ENCODE assay signal across 16 cellular contexts in the genomic region with DNA sequence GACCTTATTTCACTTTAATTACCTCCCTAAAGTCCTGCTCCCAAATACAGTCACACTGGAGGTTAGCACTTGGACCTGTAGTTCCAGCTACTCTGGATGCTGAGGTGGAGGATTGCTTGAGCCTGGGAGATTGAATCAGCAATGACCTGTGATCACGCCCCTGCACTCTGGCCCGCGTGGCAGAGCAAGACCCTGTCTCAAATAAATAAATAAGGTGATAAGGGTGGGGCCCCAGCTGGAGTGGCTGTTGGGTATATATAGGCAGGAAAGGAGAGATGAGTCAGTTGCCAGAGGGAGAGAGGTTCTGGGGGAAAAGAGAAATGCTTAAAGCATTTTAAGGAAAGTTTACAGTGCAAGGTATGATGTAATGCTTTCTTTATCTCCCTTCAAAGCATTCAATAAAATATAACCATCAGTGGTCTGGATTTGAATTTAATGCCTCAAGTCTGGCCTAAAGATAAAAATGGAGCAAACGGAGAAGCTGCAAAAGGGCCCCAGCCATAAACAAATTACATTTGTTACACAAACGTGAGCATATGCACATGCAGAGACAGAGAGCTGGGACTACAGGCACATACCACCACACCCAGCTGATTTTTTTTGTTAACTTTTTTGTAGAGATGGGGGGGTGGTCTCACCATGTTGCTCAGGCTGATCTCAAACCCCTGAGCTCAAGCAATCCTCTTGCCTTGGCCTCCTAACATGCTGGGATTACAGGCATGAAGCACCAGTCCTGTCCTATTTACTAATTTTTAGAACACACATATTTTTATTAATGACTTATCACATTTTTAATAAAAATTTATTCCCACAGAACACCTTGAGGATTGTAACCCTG. TPM values are rescaled to one million over a fixed set of nuclear protein-coding genes. Genes with fewer than 3 reads are reported as not detected.
A peak's percentile ranks its signal among the peaks of the same experiment; 100 is the strongest.
DNase-seq lines count a peak whose midpoint lies in the region; TF ChIP-seq lines count a peak whose summit lies in the region.
"Had no signal": no experiment of that assay in that cellular context is flagged by ENCODE, and none has a peak within 500 bp of the region (broad histone marks: within the 10 kb centered on the region; RNA-seq: fewer than 3 reads in every experiment).

No MANE protein-coding gene starts in this region.

- no peak overlapping the region for H3K4me3 Mint-ChIP-seq in activated T-cell treated with anti-CD3 and anti-CD28 coated beads, Interleukin-2, amount 50 U/mL, for 24 hours
- H3K4me3 Mint-ChIP-seq: activated CD4-positive, alpha-beta T cell treated with anti-CD3 and anti-CD28 coated beads for 36 hours; activated naive CD8-positive, alpha-beta T cell treated with anti-CD3 and anti-CD28 coated beads, Interleukin-2, amount 10 ng/mL, durations not matched to agents 7 days and 5 days; CD8-positive, alpha-beta memory T cell; central memory CD8-positive, alpha-beta T cell had no signal

- no peaks in the 10 kb centered on the region for H3K36me3 ChIP-seq in mesenchymal stem cell (ENCODE audit: control insufficient read depth in 1 of 2, insufficient read depth in 2 of 2, low read depth in 1 of 2, low read length in 2 of 2)

- peaks cover 6% of the 10 kb centered on the region for H3K4me1 Mint-ChIP-seq in activated T-cell treated with anti-CD3 and anti-CD28 coated beads, Interleukin-2, amount 50 U/mL, for 24 hours (ENCODE audit: low read depth)

- H2BK5ac ChIP-seq in mesenchymal stem cell (ENCODE audit: low read depth, low read length, poor library complexity, severe bottlenecking), result no peak overlapping the region

- H2BK15ac ChIP-seq in mesenchymal stem cell (ENCODE audit: low read depth, poor library complexity, severe bottlenecking), result no peak overlapping the region

- H3K9ac ChIP-seq in mesenchymal stem cell (ENCODE audit: low read length), result no peak overlapping the region
- H3K9ac ChIP-seq: parathyroid adenoma had no signal

- H3K36me3 Mint-ChIP-seq in activated T-cell treated with anti-CD3 and anti-CD28 coated beads, Interleukin-2, amount 50 U/mL, for 24 hours (ENCODE audit: low read depth), result no peaks in the 10 kb centered on the region
- H3K36me3 Mint-ChIP-seq: activated naive CD8-positive, alpha-beta T cell treated with anti-CD3 and anti-CD28 coated beads, Interleukin-2, amount 10 ng/mL, durations not matched to agents 7 days and 5 days had no signal

- no peak overlapping the region for H3K4me3 ChIP-seq in mesenchymal stem cell (ENCODE audit: insufficient read depth in 1 of 2, low read depth in 1 of 2, low read length in 2 of 2)

- TF ChIP-seq CTCF in 22Rv1 (IDR thresholded peaks at IDR 0.05) (no peak), VCaP (conservative IDR thresholded peaks at IDR 0.05) (no peak)

- H2AK5ac ChIP-seq in mesenchymal stem cell (ENCODE audit: low read length, severe bottlenecking), result no peak overlapping the region

- peak overlapping the region; percentile 80 for H3K27ac ChIP-seq in 22Rv1
- peak overlapping the region; percentile 71 for H3K27ac ChIP-seq in VCaP
- peak overlapping the region; percentile 23 for H3K27ac ChIP-seq in mesenchymal stem cell (ENCODE audit: low read length, poor library complexity, severe bottlenecking)
- H3K27ac ChIP-seq: parathyroid adenoma had no signal

- no peaks in the 10 kb centered on the region for H3K79me1 ChIP-seq in mesenchymal stem cell (replicated peaks; ENCODE audit: low read length, poor library complexity, severe bottlenecking)

- DNase-seq in HCEC 1CT (peak; percentile 10), mesenchymal stem cell (peak; percentile 29), retina (no peak), NCI-H2081 treated with DMSO at 0.1 percent for 48 hours (lab: John Stamatoyannopoulos, UW) (no peak), NCI-H1694 treated with DMSO at 0.1 percent for 48 hours (lab: John Stamatoyannopoulos, UW) (no peak)
- no peak for DNase-seq in activated T-cell treated with anti-CD3 and anti-CD28 coated beads, Interleukin-2, amount 50 U/mL, for 24 hours
- DNase-seq: activated CD4-positive, alpha-beta T cell treated with anti-CD3 and anti-CD28 coated beads for 36 hours; activated naive CD8-positive, alpha-beta T cell treated with anti-CD3 and anti-CD28 coated beads, Interleukin-2, amount 10 ng/mL, durations not matched to agents 7 days and 5 days; activated T-cell treated with anti-CD3 and anti-CD28 coated beads for 4 hours; CD8-positive, alpha-beta memory T cell; glutamatergic neuron; NCI-H748 treated with DMSO at 0.1 percent for 48 hours had no signal

- WGBS in mesenchymal stem cell, result 4% methylated on average over 5 of the region's 5 CpGs

- H4K91ac ChIP-seq in mesenchymal stem cell (ENCODE audit: low read length), result no peak overlapping the region

- no peak overlapping the region for H3K4ac ChIP-seq in mesenchymal stem cell (ENCODE audit: low read depth in 1 of 2, low read length in 2 of 2)

- no peaks in the 10 kb centered on the region for H3K9me3 ChIP-seq in mesenchymal stem cell (ENCODE audit: control insufficient read depth, low read length)

- H3K27me3 Mint-ChIP-seq in activated T-cell treated with anti-CD3 and anti-CD28 coated beads, Interleukin-2, amount 50 U/mL, for 24 hours, result no peaks in the 10 kb centered on the region
- H3K27me3 Mint-ChIP-seq: activated CD4-positive, alpha-beta T cell treated with anti-CD3 and anti-CD28 coated beads for 36 hours; CD8-positive, alpha-beta memory T cell; central memory CD8-positive, alpha-beta T cell had no signal

- H3K18ac ChIP-seq in mesenchymal stem cell (ENCODE audit: low read depth in 1 of 2, low read length in 2 of 2), result no peak overlapping the region

- H3K9me3 Mint-ChIP-seq in activated T-cell treated with anti-CD3 and anti-CD28 coated beads, Interleukin-2, amount 50 U/mL, for 24 hours, result no peaks in the 10 kb centered on the region
- H3K9me3 Mint-ChIP-seq: activated naive CD8-positive, alpha-beta T cell treated with anti-CD3 and anti-CD28 coated beads, Interleukin-2, amount 10 ng/mL, durations not matched to agents 7 days and 5 days; CD8-positive, alpha-beta memory T cell; central memory CD8-positive, alpha-beta T cell had no signal

- H2BK12ac ChIP-seq in mesenchymal stem cell (ENCODE audit: low read length in 2 of 2), result no peak overlapping the region

- H2BK120ac ChIP-seq in mesenchymal stem cell (ENCODE audit: low read depth, low read length), result no peak overlapping the region

- H3K23ac ChIP-seq in mesenchymal stem cell (ENCODE audit: low read length in 2 of 2), result no peak overlapping the region

- no peak overlapping the region for H2AFZ ChIP-seq in mesenchymal stem cell (ENCODE audit: low read depth, low read length)
- H2AFZ ChIP-seq: parathyroid adenoma had no signal

- H3K4me2 ChIP-seq in mesenchymal stem cell (ENCODE audit: low read length, poor library complexity, severe bottlenecking), result peak overlapping the region; percentile 39

- H3K4me1 ChIP-seq in mesenchymal stem cell (ENCODE audit: control insufficient read depth, insufficient read depth, low read depth, low read length), result peaks cover 11% of the 10 kb centered on the region
- H3K4me1 ChIP-seq: parathyroid adenoma had no signal

- H3K14ac ChIP-seq in mesenchymal stem cell (ENCODE audit: low read length in 2 of 2), result no peak overlapping the region

- H4K8ac ChIP-seq in mesenchymal stem cell (ENCODE audit: low read length), result no peak overlapping the region

- no peaks in the 10 kb centered on the region for H3K27me3 ChIP-seq in mesenchymal stem cell (ENCODE audit: control insufficient read depth in 1 of 2, insufficient read depth in 1 of 2, low read length in 2 of 2)

- no peak overlapping the region for H3K27ac Mint-ChIP-seq in activated T-cell treated with anti-CD3 and anti-CD28 coated beads, Interleukin-2, amount 50 U/mL, for 24 hours
- H3K27ac Mint-ChIP-seq: activated CD4-positive, alpha-beta T cell treated with anti-CD3 and anti-CD28 coated beads for 36 hours; activated naive CD8-positive, alpha-beta T cell treated with anti-CD3 and anti-CD28 coated beads, Interleukin-2, amount 10 ng/mL, durations not matched to agents 7 days and 5 days had no signal

RNA-seq across cellular contexts. Expression of a gene that starts 6.1 kb away (rescaled TPM):
- polyA plus RNA-seq in mesenchymal stem cell (2013, experiment 1 of 2), result 2.9 TPM
- 3.1 TPM for polyA plus RNA-seq in mesenchymal stem cell (2013, experiment 2 of 2)

RNA-seq across cellular contexts. Expression of a gene that starts 21.9 kb away (rescaled TPM):
- polyA plus RNA-seq in mesenchymal stem cell (2013, experiment 1 of 2), result 0.25 TPM
- polyA plus RNA-seq in mesenchymal stem cell (2013, experiment 2 of 2), result 0.23 TPM

RNA-seq across cellular contexts. Expression of a gene that starts 59.2 kb away (rescaled TPM):
- polyA plus RNA-seq in mesenchymal stem cell (2013, experiment 1 of 2), result 105 TPM
- polyA plus RNA-seq in mesenchymal stem cell (2013, experiment 2 of 2), result 108 TPM

Comparison
In these comparisons a context has a peak if more than half of its experiments do, and no peak if none do; other contexts are left out.
1. H3K27ac ChIP-seq: peak in every context shown above with its lines; median percentile 80 in 22Rv1; 71 in VCaP; 23 in mesenchymal stem cell.
2. DNase-seq: peak in HCEC 1CT (single experiment) and mesenchymal stem cell (single experiment); none in activated T-cell treated with anti-CD3 and anti-CD28 coated beads, Interleukin-2, amount 50 U/mL, for 24 hours (single experiment), retina (single experiment), NCI-H2081 treated with DMSO at 0.1 percent for 48 hours (single experiment) and NCI-H1694 treated with DMSO at 0.1 percent for 48 hours (single experiment).